In the genomic region with DNA sequence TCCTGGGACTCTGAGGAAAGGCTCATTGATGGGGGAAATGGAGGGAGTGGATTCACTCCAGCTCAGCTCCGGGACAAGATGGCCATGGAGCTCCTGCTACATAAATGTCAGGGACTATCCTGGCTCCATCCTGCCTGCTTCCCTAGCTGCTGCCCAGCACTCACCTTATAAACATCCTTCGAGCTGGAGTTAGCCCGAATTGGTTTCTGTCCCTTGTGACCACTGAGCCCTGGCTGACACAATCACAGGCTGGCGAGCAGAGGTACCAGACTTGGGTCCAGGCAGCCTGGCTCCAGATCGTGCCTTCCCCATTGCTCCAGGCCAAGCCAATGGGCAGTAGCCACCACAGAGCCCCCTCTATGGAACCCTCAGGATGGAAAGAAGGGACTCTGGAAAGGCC, we compare ENCODE assay signal across 8 cellular contexts.
"Had no signal": no experiment of that assay in that cellular context is flagged by ENCODE, and none has a peak within 500 bp of the region (broad histone marks: within the 10 kb centered on the region; RNA-seq: fewer than 3 reads in every experiment).

No MANE protein-coding gene starts in this region.

- H3K4me1 ChIP-seq: HAP-1 had no signal

- H3K27ac ChIP-seq: HL-60 had no signal

- H3K9me3 ChIP-seq: HAP-1 had no signal

- DNase-seq: H7, HFFc6, IMR-90, KG1 had no signal

- H3K4me2 ChIP-seq: GM23338 had no signal

- H3K4me3 ChIP-seq: GM23338, HAP-1, K562 had no signal

- H2AFZ ChIP-seq: GM23338 had no signal

- H3K36me3 ChIP-seq: HAP-1 had no signal
